In the genomic region with DNA sequence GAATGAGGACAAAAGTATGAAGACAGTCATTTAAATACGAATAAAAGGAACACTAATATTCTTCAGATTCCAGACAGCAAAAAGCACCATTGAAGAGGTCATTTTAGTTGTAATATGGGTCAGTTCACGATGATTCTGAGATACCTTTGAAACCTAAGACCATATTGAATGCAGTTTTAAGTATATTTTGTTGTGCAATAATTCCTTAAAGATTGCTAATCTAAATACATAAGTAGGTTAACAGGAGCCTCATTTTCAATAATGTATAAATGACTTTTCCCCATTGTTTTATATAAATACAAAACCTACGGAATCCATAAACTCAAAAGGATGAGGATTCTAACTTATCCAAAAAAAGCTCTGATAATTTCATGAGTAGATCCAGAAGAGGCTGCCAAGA, we compare ENCODE assay signal across 2 cellular contexts.
TF ChIP-seq lines count a peak whose summit lies in the region.

No MANE protein-coding gene starts in this region.

TF ChIP-seq in SK-N-SH, 30 proteins besides CTCF, POLR2A, EP300 and RAD21:
- TF ChIP-seq TAF1 (IDR thresholded peaks at IDR 0.05; ENCODE audit: borderline replicate concordance, low read depth, low read length) (no peak), SIN3A (IDR thresholded peaks at IDR 0.05; ENCODE audit: borderline replicate concordance, low read depth, low read length) (no peak), POLR2AphosphoS5 (IDR thresholded peaks at IDR 0.05; ENCODE audit: low read depth, low read length) (no peak), YY1 (IDR thresholded peaks at IDR 0.05; ENCODE audit: low read depth) (no peak), TEAD4 (IDR thresholded peaks at IDR 0.05; ENCODE audit: borderline replicate concordance, insufficient read depth) (no peak), RFX5 (IDR thresholded peaks at IDR 0.05; ENCODE audit: low read length) (no peak), SMC3 (IDR thresholded peaks at IDR 0.05; ENCODE audit: low read depth, low read length) (no peak), FOXJ3 (CRISPR knock-in tag; IDR thresholded peaks at IDR 0.05) (no peak)
TF ChIP-seq in SK-N-SH: peak in this region for 0.

TF ChIP-seq in SK-N-SH treated with all-trans-retinoic acid at 6 μM for 48 hours, 23 proteins besides CTCF, POLR2A, EP300 and RAD21:
- TF ChIP-seq ZC3H10 (CRISPR knock-in tag; IDR thresholded peaks at IDR 0.05): no peak
- TF ChIP-seq CSDC2 (CRISPR knock-in tag; IDR thresholded peaks at IDR 0.05): no peak
- TF ChIP-seq, protein P1, sequence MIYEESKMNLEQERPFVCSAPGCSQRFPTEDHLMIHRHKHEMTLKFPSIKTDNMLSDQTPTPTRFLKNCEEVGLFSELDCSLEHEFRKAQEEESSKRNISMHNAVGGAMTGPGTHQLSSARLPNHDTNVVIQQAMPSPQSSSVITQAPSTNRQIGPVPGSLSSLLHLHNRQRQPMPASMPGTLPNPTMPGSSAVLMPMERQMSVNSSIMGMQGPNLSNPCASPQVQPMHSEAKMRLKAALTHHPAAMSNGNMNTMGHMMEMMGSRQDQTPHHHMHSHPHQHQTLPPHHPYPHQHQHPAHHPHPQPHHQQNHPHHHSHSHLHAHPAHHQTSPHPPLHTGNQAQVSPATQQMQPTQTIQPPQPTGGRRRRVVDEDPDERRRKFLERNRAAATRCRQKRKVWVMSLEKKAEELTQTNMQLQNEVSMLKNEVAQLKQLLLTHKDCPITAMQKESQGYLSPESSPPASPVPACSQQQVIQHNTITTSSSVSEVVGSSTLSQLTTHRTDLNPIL (CRISPR knock-in tag; IDR thresholded peaks at IDR 0.05; ENCODE audit: low read depth): no peak
- TF ChIP-seq ISL1 (CRISPR knock-in tag; IDR thresholded peaks at IDR 0.05): no peak
- no peak for TF ChIP-seq RARB (CRISPR knock-in tag; IDR thresholded peaks at IDR 0.05)
- no peak for TF ChIP-seq SNAI2 (CRISPR knock-in tag; IDR thresholded peaks at IDR 0.05)
- TF ChIP-seq ZNF8 (CRISPR knock-in tag; IDR thresholded peaks at IDR 0.05): no peak
- no peak for TF ChIP-seq BACH2 (CRISPR knock-in tag; IDR thresholded peaks at IDR 0.05; ENCODE audit: borderline replicate concordance)
- TF ChIP-seq, protein P2, sequence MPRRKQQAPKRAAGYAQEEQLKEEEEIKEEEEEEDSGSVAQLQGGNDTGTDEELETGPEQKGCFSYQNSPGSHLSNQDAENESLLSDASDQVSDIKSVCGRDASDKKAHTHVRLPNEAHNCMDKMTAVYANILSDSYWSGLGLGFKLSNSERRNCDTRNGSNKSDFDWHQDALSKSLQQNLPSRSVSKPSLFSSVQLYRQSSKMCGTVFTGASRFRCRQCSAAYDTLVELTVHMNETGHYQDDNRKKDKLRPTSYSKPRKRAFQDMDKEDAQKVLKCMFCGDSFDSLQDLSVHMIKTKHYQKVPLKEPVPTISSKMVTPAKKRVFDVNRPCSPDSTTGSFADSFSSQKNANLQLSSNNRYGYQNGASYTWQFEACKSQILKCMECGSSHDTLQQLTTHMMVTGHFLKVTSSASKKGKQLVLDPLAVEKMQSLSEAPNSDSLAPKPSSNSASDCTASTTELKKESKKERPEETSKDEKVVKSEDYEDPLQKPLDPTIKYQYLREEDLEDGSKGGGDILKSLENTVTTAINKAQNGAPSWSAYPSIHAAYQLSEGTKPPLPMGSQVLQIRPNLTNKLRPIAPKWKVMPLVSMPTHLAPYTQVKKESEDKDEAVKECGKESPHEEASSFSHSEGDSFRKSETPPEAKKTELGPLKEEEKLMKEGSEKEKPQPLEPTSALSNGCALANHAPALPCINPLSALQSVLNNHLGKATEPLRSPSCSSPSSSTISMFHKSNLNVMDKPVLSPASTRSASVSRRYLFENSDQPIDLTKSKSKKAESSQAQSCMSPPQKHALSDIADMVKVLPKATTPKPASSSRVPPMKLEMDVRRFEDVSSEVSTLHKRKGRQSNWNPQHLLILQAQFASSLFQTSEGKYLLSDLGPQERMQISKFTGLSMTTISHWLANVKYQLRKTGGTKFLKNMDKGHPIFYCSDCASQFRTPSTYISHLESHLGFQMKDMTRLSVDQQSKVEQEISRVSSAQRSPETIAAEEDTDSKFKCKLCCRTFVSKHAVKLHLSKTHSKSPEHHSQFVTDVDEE (CRISPR knock-in tag; IDR thresholded peaks at IDR 0.05): no peak
- TF ChIP-seq, protein P3, sequence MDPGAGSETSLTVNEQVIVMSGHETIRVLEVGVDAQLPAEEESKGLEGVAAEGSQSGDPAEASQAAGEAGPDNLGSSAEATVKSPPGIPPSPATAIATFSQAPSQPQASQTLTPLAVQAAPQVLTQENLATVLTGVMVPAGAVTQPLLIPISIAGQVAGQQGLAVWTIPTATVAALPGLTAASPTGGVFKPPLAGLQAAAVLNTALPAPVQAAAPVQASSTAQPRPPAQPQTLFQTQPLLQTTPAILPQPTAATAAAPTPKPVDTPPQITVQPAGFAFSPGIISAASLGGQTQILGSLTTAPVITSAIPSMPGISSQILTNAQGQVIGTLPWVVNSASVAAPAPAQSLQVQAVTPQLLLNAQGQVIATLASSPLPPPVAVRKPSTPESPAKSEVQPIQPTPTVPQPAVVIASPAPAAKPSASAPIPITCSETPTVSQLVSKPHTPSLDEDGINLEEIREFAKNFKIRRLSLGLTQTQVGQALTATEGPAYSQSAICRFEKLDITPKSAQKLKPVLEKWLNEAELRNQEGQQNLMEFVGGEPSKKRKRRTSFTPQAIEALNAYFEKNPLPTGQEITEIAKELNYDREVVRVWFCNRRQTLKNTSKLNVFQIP (CRISPR knock-in tag; IDR thresholded peaks at IDR 0.05; ENCODE audit: borderline replicate concordance, low read depth): no peak
- TF ChIP-seq, protein P4, sequence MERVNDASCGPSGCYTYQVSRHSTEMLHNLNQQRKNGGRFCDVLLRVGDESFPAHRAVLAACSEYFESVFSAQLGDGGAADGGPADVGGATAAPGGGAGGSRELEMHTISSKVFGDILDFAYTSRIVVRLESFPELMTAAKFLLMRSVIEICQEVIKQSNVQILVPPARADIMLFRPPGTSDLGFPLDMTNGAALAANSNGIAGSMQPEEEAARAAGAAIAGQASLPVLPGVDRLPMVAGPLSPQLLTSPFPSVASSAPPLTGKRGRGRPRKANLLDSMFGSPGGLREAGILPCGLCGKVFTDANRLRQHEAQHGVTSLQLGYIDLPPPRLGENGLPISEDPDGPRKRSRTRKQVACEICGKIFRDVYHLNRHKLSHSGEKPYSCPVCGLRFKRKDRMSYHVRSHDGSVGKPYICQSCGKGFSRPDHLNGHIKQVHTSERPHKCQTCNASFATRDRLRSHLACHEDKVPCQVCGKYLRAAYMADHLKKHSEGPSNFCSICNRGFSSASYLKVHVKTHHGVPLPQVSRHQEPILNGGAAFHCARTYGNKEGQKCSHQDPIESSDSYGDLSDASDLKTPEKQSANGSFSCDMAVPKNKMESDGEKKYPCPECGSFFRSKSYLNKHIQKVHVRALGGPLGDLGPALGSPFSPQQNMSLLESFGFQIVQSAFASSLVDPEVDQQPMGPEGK (CRISPR knock-in tag; IDR thresholded peaks at IDR 0.05; ENCODE audit: borderline replicate concordance): no peak
